Comparison of ENCODE assay signal across 8 cellular contexts in genomic region chr4:117085185-117085701, GRCh38. TPM values are rescaled to one million over a fixed set of nuclear protein-coding genes. Genes with fewer than 3 reads are reported as not detected.
A peak's percentile ranks its signal among the peaks of the same experiment; 100 is the strongest.
DNase-seq lines count a peak whose midpoint lies in the region; FAIRE-seq and TF ChIP-seq lines count a peak whose summit lies in the region.

Gene TRAM1L1 (minus strand): TSS chr4:117085576. CDS start chr4:117085393, 183 bp downstream.

- H3K9me3 Mint-ChIP-seq in Caco-2 (ENCODE audit: unreplicated experiment), result no peaks in the 10 kb centered on the region

- H3K27ac Mint-ChIP-seq in Caco-2 (ENCODE audit: unreplicated experiment), result peak within 1 kb of the TSS; percentile 35

- FAIRE-seq in bronchial epithelial cell (lab: Jason Lieb, UNC), result no peak

- TF ChIP-seq CTCF in Caco-2 (IDR thresholded peaks at IDR 0.05; ENCODE audit: insufficient read depth in 1 of 2, low read depth in 1 of 2, low read length in 1 of 2, severe bottlenecking in 1 of 2, unreplicated experiment in 1 of 2) (no peak), bronchial epithelial cell (IDR thresholded peaks at IDR 0.05; ENCODE audit: insufficient read depth, low read length, severe bottlenecking) (no peak)

- H3K4me1 ChIP-seq in Caco-2, result peaks cover 5% of the 10 kb centered on the region; the same call in 1 of the 2 replicates

- H3K9me3 ChIP-seq in Caco-2, result no peaks in the 10 kb centered on the region

- H3K27me3 Mint-ChIP-seq in Caco-2 (ENCODE audit: insufficient read depth, unreplicated experiment), result no peaks in the 10 kb centered on the region

- H3K27me3 ChIP-seq in Caco-2 (replicated peaks; ENCODE audit: control insufficient read depth, insufficient read depth, low read length), result no peaks in the 10 kb centered on the region
- no peaks in the 10 kb centered on the region for H3K27me3 ChIP-seq in bronchial epithelial cell (ENCODE audit: control insufficient read depth, insufficient read depth, low read length)

- no peaks in the 10 kb centered on the region for H3K36me3 Mint-ChIP-seq in Caco-2 (ENCODE audit: insufficient read depth, unreplicated experiment)

- H3K4me1 Mint-ChIP-seq in Caco-2 (ENCODE audit: low read depth, unreplicated experiment), result peaks cover 7% of the 10 kb centered on the region

- H3K4me3 Mint-ChIP-seq in Caco-2 (ENCODE audit: unreplicated experiment), result peak within 1 kb of the TSS; percentile 69

- peak; percentile 62 to 65 for DNase-seq in Caco-2
- peak; percentile 84 for DNase-seq in HEK293T (ENCODE audit: extremely low spot score)
- DNase-seq in NCI-H774 (lab: John Stamatoyannopoulos, UW), result peak; percentile 36
- peak; percentile 19 for DNase-seq in bronchial epithelial cell (ENCODE audit: low read depth)
- peak; percentile 88 for DNase-seq in iPS-NIHi11 (ENCODE audit: low spot score)
- DNase-seq in skeletal muscle cell (ENCODE audit: low read depth), result peak; percentile 23
- DNase-seq in effector CD4-positive, alpha-beta T cell, result no peak
- DNase-seq in activated gamma-delta T cell treated with Interleukin-2 at 50 U/mL for 16 hours, result no peak

- peak within 1 kb of the TSS; percentile 60 for H3K4me3 ChIP-seq in Caco-2 (ENCODE audit: low read depth, low read length)
- H3K4me3 ChIP-seq in bronchial epithelial cell (ENCODE audit: low read depth, low read length), result peak within 1 kb of the TSS; percentile 57
- H3K4me3 ChIP-seq in skeletal muscle cell (ENCODE audit: low read depth, low read length), result peak within 1 kb of the TSS; percentile 64

- POLR2A ChIA-PET in Caco-2 (lab: Charles Lee) (no interaction called here), HEK293T (lab: Yijun Ruan, JAX) (no interaction called here)

- CTCF ChIA-PET in Caco-2 (lab: Charles Lee), result no interaction called here
- CTCF ChIA-PET in HEK293T (lab: Yijun Ruan, JAX), result interaction anchor here (0.6 kb wide), 1 partner anchor 312 kb away, joined by 3 read pairs; no protein-coding TSS in a partner anchor

- no peaks in the 10 kb centered on the region for H3K36me3 ChIP-seq in Caco-2 (ENCODE audit: control insufficient read depth, insufficient read depth, low read length)
- H3K36me3 ChIP-seq in bronchial epithelial cell (ENCODE audit: control insufficient read depth, insufficient read depth, low read length), result no peaks in the 10 kb centered on the region

- intact Hi-C loops in Caco-2 (cut with micrococcal nuclease; ENCODE audit: unreplicated experiment), result loop anchor here (1.0 kb wide), 1 partner anchor 49 kb away; no protein-coding TSS in a partner anchor

- no TSS peak for BruUV-seq in Caco-2 (replicated peaks; lab: Mats Ljungman, UMichigan)

TF ChIP-seq in HEK293T, 16 proteins besides CTCF, POLR2A, EP300 and RAD21:
- TF ChIP-seq TARDBP (IDR thresholded peaks at IDR 0.05), result no peak
- TF ChIP-seq CTBP1 (IDR thresholded peaks at IDR 0.05; ENCODE audit: borderline replicate concordance), result no peak
- TF ChIP-seq LEF1 (IDR thresholded peaks at IDR 0.05; ENCODE audit: borderline replicate concordance), result no peak
- TF ChIP-seq SP1 (IDR thresholded peaks at IDR 0.05), result no peak
- no peak for TF ChIP-seq ELF4 (IDR thresholded peaks at IDR 0.05)
- no peak for TF ChIP-seq HDGF (IDR thresholded peaks at IDR 0.05; ENCODE audit: borderline replicate concordance)
- TF ChIP-seq ZNF384 (IDR thresholded peaks at IDR 0.05), result peak; percentile 20; the same call in 1 of the 2 replicates
- TF ChIP-seq NFRKB (IDR thresholded peaks at IDR 0.05), result no peak
- peak; percentile 48 for TF ChIP-seq PKNOX1 (IDR thresholded peaks at IDR 0.05)
- TF ChIP-seq FOXK2 (IDR thresholded peaks at IDR 0.05), result no peak
- no peak for TF ChIP-seq FOXA1 (IDR thresholded peaks at IDR 0.05)
- no peak for TF ChIP-seq FOXM1 (IDR thresholded peaks at IDR 0.05; ENCODE audit: borderline replicate concordance)
- TF ChIP-seq SUZ12 (IDR thresholded peaks at IDR 0.05), result no peak
- peak; percentile 92 for TF ChIP-seq L3MBTL2 (conservative IDR thresholded peaks at IDR 0.05)
- TF ChIP-seq BHLHE40 (IDR thresholded peaks at IDR 0.05; ENCODE audit: borderline replicate concordance), result no peak
- TF ChIP-seq ARNT (IDR thresholded peaks at IDR 0.05), result no peak

RNA-seq across cellular contexts. Expression of gene TRAM1L1, which starts in this region (rescaled TPM):
- 0.16 and 0.48 TPM in 2 replicates for total RNA-seq in Caco-2 (2022)
- total RNA-seq in bronchial epithelial cell, result 0.26 and 0.51 TPM in 2 replicates

Comparison
In these comparisons a context has a peak if more than half of its experiments do, and no peak if none do; other contexts are left out.
1. Peak in DNase-seq and H3K4me3 ChIP-seq in Caco-2; RNA of the gene not detected or under 1 TPM.
2. Peak in DNase-seq and H3K4me3 ChIP-seq in bronchial epithelial cell; RNA of the gene not detected or under 1 TPM.
3. DNase-seq: peak in HEK293T (single experiment), NCI-H774 (single experiment), iPS-NIHi11 (single experiment) and skeletal muscle cell (single experiment); none in effector CD4-positive, alpha-beta T cell (single experiment) and activated gamma-delta T cell treated with Interleukin-2 at 50 U/mL for 16 hours (single experiment).
4. Peak in every context shown above with its lines, with median percentiles within 50 percentile points of each other: H3K4me3 ChIP-seq.